ENCODE assay signal across 8 cellular contexts in the genomic region with DNA sequence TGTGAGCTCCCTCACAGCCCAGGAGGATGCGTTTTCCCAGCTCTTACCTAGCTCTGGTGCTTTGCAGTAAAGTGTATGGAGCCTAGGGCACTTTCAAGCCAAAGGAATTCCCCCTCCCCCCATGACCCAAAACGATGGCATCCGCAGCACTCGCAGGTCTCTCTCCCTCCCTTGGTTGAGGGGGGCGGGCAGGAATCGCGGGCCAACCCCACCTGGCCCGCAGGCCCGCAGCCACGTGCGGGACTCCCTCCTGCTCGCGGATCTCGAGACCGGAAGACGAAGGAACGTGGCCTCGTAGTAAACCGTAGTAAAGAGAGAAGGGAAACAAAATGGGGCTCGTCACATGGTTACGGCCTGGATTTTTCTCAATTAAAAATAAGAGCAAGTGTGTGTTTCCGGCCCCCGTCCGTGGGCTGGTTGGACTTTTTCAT. TPM values are rescaled to one million over a fixed set of nuclear protein-coding genes. Genes with fewer than 3 reads are reported as not detected.
DNase-seq lines count a peak whose midpoint lies in the region; ATAC-seq, FAIRE-seq and TF ChIP-seq lines count a peak whose summit lies in the region.

No MANE protein-coding gene starts in this region.

- peaks cover 18 to 36% (median 30%) of the 10 kb centered on the region in 4 donors for H3K4me1 Mint-ChIP-seq in CD4-positive, alpha-beta memory T cell

- TF ChIP-seq CTCF in K562 (IDR thresholded peaks at IDR 0.05 in 2 of 3, conservative IDR thresholded peaks at IDR 0.05 in 1 of 3; ENCODE audit: insufficient read depth in 2 of 3, low read depth in 1 of 3, low read length in 3 of 3), result no peak

- CTCF ChIA-PET in CD4-positive, alpha-beta memory T cell (lab: Charles Lee; ENCODE audit: partially characterized antibody), result interaction anchor here (1.6 to 2.3 kb wide), 2 partner anchors 9 to 18 kb away, joined by 4 to 11 read pairs; partner anchors contain the start of gene IRS1
- CTCF ChIA-PET in K562 (lab: Yijun Ruan, JAX; ENCODE audit: low intra/inter-chr PET ratio), result no interaction called here

- H3K4me2 ChIP-seq in K562 (ENCODE audit: insufficient read depth, low read length), result peak overlapping the region; percentile 61

- no peak for TF ChIP-seq EP300 in K562 (IDR thresholded peaks at IDR 0.05; ENCODE audit: low read length)

- in situ Hi-C loops in K562 (cut with MboI), result no loop called here

- no peaks in the 10 kb centered on the region for H3K27me3 Mint-ChIP-seq in CD4-positive, alpha-beta memory T cell

- H3K9me3 ChIP-seq in CD4-positive, alpha-beta memory T cell (ENCODE audit: control insufficient read depth in 1 of 2, low read length in 2 of 2), result no peaks in the 10 kb centered on the region
- H3K9me3 ChIP-seq in K562 (replicated peaks; ENCODE audit: control insufficient read depth, insufficient read depth, low read depth, low read length) (no peaks in the 10 kb centered on the region; the same call in 1 of the 2 replicates), small intestine (ENCODE audit: control insufficient read depth, low read depth) (no peaks in the 10 kb centered on the region)

- no peaks in the 10 kb centered on the region for H3K36me3 ChIP-seq in CD4-positive, alpha-beta memory T cell (ENCODE audit: insufficient read depth, low read length)
- H3K36me3 ChIP-seq in K562 (ENCODE audit: control insufficient read depth, insufficient read depth, low read length), result no peaks in the 10 kb centered on the region
- H3K36me3 ChIP-seq in small intestine (ENCODE audit: control insufficient read depth in 2 of 2, insufficient read depth in 2 of 2, low read length in 2 of 2), result no peaks in the 10 kb centered on the region

- no peaks in the 10 kb centered on the region for H3K27me3 ChIP-seq in CD4-positive, alpha-beta memory T cell (ENCODE audit: insufficient read depth, low read length)
- H3K27me3 ChIP-seq in K562 (ENCODE audit: control insufficient read depth in 2 of 2, insufficient read depth in 2 of 2, low read length in 2 of 2) (peaks cover 0 to 5% of the 10 kb centered on the region in 2 experiments; a peak in 1 of 5 replicates), small intestine (ENCODE audit: control insufficient read depth in 2 of 2, insufficient read depth in 2 of 2, low read length in 2 of 2) (no peaks in the 10 kb centered on the region)

- peak overlapping the region; percentile 58 to 64 for H3K4me3 ChIP-seq in CD4-positive, alpha-beta memory T cell (ENCODE audit: low read length in 2 of 2)
- H3K4me3 ChIP-seq in K562 (peak overlapping the region; percentile 51), small intestine (ENCODE audit: low read depth in 1 of 2, low read length in 2 of 2) (peak overlapping the region; percentile 33 to 93)

- intact Hi-C loops in CD4-positive, alpha-beta memory T cell (cut with micrococcal nuclease), result loop anchor here (1.0 to 5.0 kb wide), 5 partner anchors 8 to 534 kb away; partner anchors contain the start of genes IRS1, MFF and RHBDD1
- intact Hi-C loops in K562 (cut with micrococcal nuclease), result no loop called here

- no peak for TF ChIP-seq RAD21 in K562 (CRISPR knock-in tag; conservative IDR thresholded peaks at IDR 0.05 in 1 of 2, IDR thresholded peaks at IDR 0.05 in 1 of 2)

- no peaks in the 10 kb centered on the region for H3K9me3 Mint-ChIP-seq in CD4-positive, alpha-beta memory T cell

- peak overlapping the region; percentile 97 to 99 (median 99) for H3K27ac Mint-ChIP-seq in CD4-positive, alpha-beta memory T cell

- DNase-seq in CD4-positive, alpha-beta memory T cell, result peak in 3 of 5 donors; percentile 86 to 88 (median 87)
- DNase-seq in NCI-H446 (lab: John Stamatoyannopoulos, UW), result peak; percentile 41 to 73
- no peak for DNase-seq in K562 (ENCODE audit: extremely low read depth in 1 of 4, low spot score in 3 of 4)
- DNase-seq in iPS-NIHi11 (ENCODE audit: low spot score), result peak; percentile 71
- peak; percentile 60 for DNase-seq in small intestine
- no peak for DNase-seq in activated CD8-positive, alpha-beta memory T cell treated with anti-CD3 and anti-CD28 coated beads for 24 hours

- no peaks in the 10 kb centered on the region for H3K79me2 ChIP-seq in K562 (ENCODE audit: control insufficient read depth, insufficient read depth, low read length)

- POLR2A ChIA-PET in CD4-positive, alpha-beta memory T cell (lab: Charles Lee; ENCODE audit: partially characterized antibody), result interaction anchor here (0.6 to 3.3 kb wide), 6 partner anchors 9 to 303 kb away, joined by 3 to 19 read pairs (median 8); partner anchors contain the start of genes IRS1 and RHBDD1
- POLR2A ChIA-PET in K562 (lab: Yijun Ruan, JAX), result no interaction called here

- peaks cover 0 to 3% of the 10 kb centered on the region in 2 donors for H3K36me3 Mint-ChIP-seq in CD4-positive, alpha-beta memory T cell

- no TSS peak for BruUV-seq in K562 (replicated peaks; lab: Mats Ljungman, UMichigan)

- no peaks in the 10 kb centered on the region for H3K9me1 ChIP-seq in K562 (ENCODE audit: control insufficient read depth, insufficient read depth, low read length)

- TF ChIP-seq POLR2A in K562 (conservative IDR thresholded peaks at IDR 0.05), result no peak

- WGBS in K562 (ENCODE audit: insufficient coverage, low coverage, missing lambda C conversion rate), result 72% methylated on average over 3 of the region's 24 CpGs
- 2 to 3% (median 3%) methylated on average over 24 of the region's 24 CpGs for WGBS in small intestine, 3 donors

- ATAC-seq in GM18868 (IDR thresholded peaks at IDR 0.05; ENCODE audit: unreplicated experiment), result peak; percentile 48
- ATAC-seq in HG03045 (IDR thresholded peaks at IDR 0.05; ENCODE audit: unreplicated experiment), result peak; percentile 56
- peak; percentile 22 for ATAC-seq in K562

- no peaks in the 10 kb centered on the region for H4K20me1 ChIP-seq in K562 (replicated peaks; ENCODE audit: control insufficient read depth, insufficient read depth, low read length)

- H3K4me3 Mint-ChIP-seq in CD4-positive, alpha-beta memory T cell, result peak overlapping the region; percentile 95 to 98 (median 96)

- peaks cover 19% of the 10 kb centered on the region for H3K4me1 ChIP-seq in CD4-positive, alpha-beta memory T cell (ENCODE audit: insufficient read depth, low read length)
- H3K4me1 ChIP-seq in K562 (replicated peaks in 1 of 2; ENCODE audit: control insufficient read depth in 2 of 2, insufficient read depth in 2 of 2, low read length in 2 of 2) (peaks cover 0 to 20% of the 10 kb centered on the region in 2 experiments; a peak in 3 of 5 replicates), small intestine (ENCODE audit: control insufficient read depth in 2 of 2, insufficient read depth in 1 of 2, low read depth in 1 of 2, low read length in 1 of 2) (peaks cover 2 to 5% of the 10 kb centered on the region in 2 donors)

- FAIRE-seq in K562 (lab: Jason Lieb, UNC) (peak; percentile 11), small intestine (lab: Jason Lieb, UNC) (no peak)

- peak overlapping the region; percentile 86 for H2AFZ ChIP-seq in K562 (ENCODE audit: low read depth, low read length)

- peak overlapping the region; percentile 76 for H3K27ac ChIP-seq in CD4-positive, alpha-beta memory T cell (ENCODE audit: low read depth, low read length)
- no peak overlapping the region; the same call in 2 of the 3 replicates for H3K27ac ChIP-seq in K562 (ENCODE audit: extremely low read depth, low read depth, low read length)
- peak overlapping the region; percentile 93 to 94 for H3K27ac ChIP-seq in small intestine (ENCODE audit: low read depth in 1 of 2, low read length in 1 of 2)

- H3K9ac ChIP-seq in K562 (ENCODE audit: insufficient read depth in 1 of 2, low read depth in 2 of 2, low read length in 2 of 2), result peak overlapping the region; percentile 49 to 88

RNA-seq across cellular contexts. Expression of gene IRS1, which starts 8.5 kb away (rescaled TPM):
- 1 to 10 TPM; 2.2 to 2.4 TPM for total RNA-seq in CD4-positive, alpha-beta memory T cell
- under 1 TPM; 0.02 to 0.03 TPM for polyA plus RNA-seq in CD4-positive, alpha-beta memory T cell
- total RNA-seq in K562 (2011; cell fraction: chromatin; rRNA removed; ENCODE audit: low replicate concordance), result 0.42 and 0.60 TPM in 2 replicates
- 0.67 and 0.92 TPM in 2 replicates for total RNA-seq in K562 (2011; cell fraction: nucleolus; rRNA removed)
- 0.23 and 0.29 TPM in 2 replicates for total RNA-seq in K562 (2011; cell fraction: nucleoplasm; rRNA removed)
- total RNA-seq in K562 (2014; rRNA removed) (0.12 and 0.14 TPM in 2 replicates), K562 (2014; rRNA removed; fragmentation: Illumina TruSeq; extraction: Trizol) (0.03 and 0.04 TPM in 2 replicates), K562 (2015; rRNA removed; fragmentation: Illumina TruSeq; extraction: Trizol) (0.11 TPM in 2 replicates), K562 (2021) (0.31 and 0.51 TPM in 2 replicates)
- polyA plus RNA-seq in K562 (2011; rRNA removed) (0.01 and 0.04 TPM in 2 replicates), K562 (2014; fragmentation: Illumina TruSeq; extraction: Trizol) (0.06 TPM in 2 replicates), K562 (2014; fragmentation: Nextera tagmentation; extraction: Ambion mirVana) (under 1 TPM in 1 of 2 experiments, not detected in 1; under 0.01 TPM), K562 (2014; rRNA removed) (0.09 and 0.20 TPM in 2 replicates), small intestine (1 to 10 TPM; 1.6 to 5.6 (median 4.7) TPM)
- polyA plus RNA-seq in K562 (2011; cell fraction: cytosol; rRNA removed), result under 0.01 and 0.18 TPM in 2 replicates
- 0.03 and 0.40 TPM in 2 replicates for polyA plus RNA-seq in K562 (2011; cell fraction: nucleus; rRNA removed)
- 0.12 and 0.14 TPM in 2 replicates for polyA plus RNA-seq in K562 (2012)
- polyA minus RNA-seq in K562 (2011; rRNA and poly(A)+ RNA removed), result 0.03 and 0.07 TPM in 2 replicates
- 0.19 TPM in 1 of 2 replicates, not detected in the other for polyA minus RNA-seq in K562 (2011; cell fraction: cytosol; rRNA and poly(A)+ RNA removed)
- 0.11 and 0.40 TPM in 2 replicates for polyA minus RNA-seq in K562 (2011; cell fraction: nucleus; rRNA and poly(A)+ RNA removed)

RNA-seq across cellular contexts. Expression of gene RHBDD1, which starts 44.8 kb away (rescaled TPM):
- 10 to 100 TPM; 54.6 to 66.0 TPM for total RNA-seq in CD4-positive, alpha-beta memory T cell
- 10 to 100 TPM; 15.6 to 26.8 TPM for polyA plus RNA-seq in CD4-positive, alpha-beta memory T cell
- 108 and 192 TPM in 2 replicates for total RNA-seq in K562 (2011; cell fraction: chromatin; rRNA removed; ENCODE audit: low replicate concordance)
- 31.2 and 43.4 TPM in 2 replicates for total RNA-seq in K562 (2011; cell fraction: nucleolus; rRNA removed)
- total RNA-seq in K562 (2011; cell fraction: nucleoplasm; rRNA removed), result 85.6 and 92.8 TPM in 2 replicates
- total RNA-seq in K562 (2014; rRNA removed), result 4.8 and 8.6 TPM in 2 replicates
- total RNA-seq in K562 (2014; rRNA removed; fragmentation: Illumina TruSeq; extraction: Trizol), result 26.9 and 28.0 TPM in 2 replicates
- total RNA-seq in K562 (2015; rRNA removed; fragmentation: Illumina TruSeq; extraction: Trizol), result 14.4 and 15.6 TPM in 2 replicates
- total RNA-seq in K562 (2021), result 30.8 and 33.8 TPM in 2 replicates
- polyA plus RNA-seq in K562 (2011; rRNA removed), result 28.6 and 34.8 TPM in 2 replicates
- 13.1 and 17.5 TPM in 2 replicates for polyA plus RNA-seq in K562 (2011; cell fraction: cytosol; rRNA removed)
- 20.6 and 30.3 TPM in 2 replicates for polyA plus RNA-seq in K562 (2011; cell fraction: nucleus; rRNA removed)
- 18.0 and 23.4 TPM in 2 replicates for polyA plus RNA-seq in K562 (2012)
- 24.0 and 24.9 TPM in 2 replicates for polyA plus RNA-seq in K562 (2014; fragmentation: Illumina TruSeq; extraction: Trizol)
- polyA plus RNA-seq in K562 (2014; fragmentation: Nextera tagmentation; extraction: Ambion mirVana), result 10 to 100 TPM in 1 of 2 experiments, 1 to 10 TPM in 1; 9.1 to 14.2 TPM
- polyA plus RNA-seq in K562 (2014; rRNA removed), result 10.6 and 13.6 TPM in 2 replicates
- polyA minus RNA-seq in K562 (2011; rRNA and poly(A)+ RNA removed), result 102 and 135 TPM in 2 replicates
- polyA minus RNA-seq in K562 (2011; cell fraction: cytosol; rRNA and poly(A)+ RNA removed), result 23.8 and 36.8 TPM in 2 replicates
- polyA minus RNA-seq in K562 (2011; cell fraction: nucleus; rRNA and poly(A)+ RNA removed), result 42.4 and 73.3 TPM in 2 replicates
- 10 to 100 TPM in 1 of 3 donors, 1 to 10 TPM in 2; 3.1 to 12.6 (median 4.9) TPM for polyA plus RNA-seq in small intestine

Comparison
In these comparisons a context has a peak if more than half of its experiments do, and no peak if none do; other contexts are left out.
1. DNase-seq: peak in CD4-positive, alpha-beta memory T cell (3 of 5), NCI-H446 (2 of 2), iPS-NIHi11 (single experiment) and small intestine (single experiment); none in K562 (0 of 4) and activated CD8-positive, alpha-beta memory T cell treated with anti-CD3 and anti-CD28 coated beads for 24 hours (single experiment).
2. Peak in every context shown above with its lines, with median percentiles within 50 percentile points of each other: H3K4me3 ChIP-seq and ATAC-seq.